ENCODE assay signal across 16 cellular contexts in genomic region chr1:225855503-225856285, GRCh38. TPM values are rescaled to one million over a fixed set of nuclear protein-coding genes. Genes with fewer than 3 reads are reported as not detected.
DNase-seq lines count a peak whose midpoint lies in the region; ATAC-seq and TF ChIP-seq lines count a peak whose summit lies in the region.
"Had no signal": no experiment of that assay in that cellular context is flagged by ENCODE, and none has a peak within 500 bp of the region (broad histone marks: within the 10 kb centered on the region; RNA-seq: fewer than 3 reads in every experiment).

No MANE protein-coding gene starts in this region.

- 92 to 100% methylated on average over 5 to 9 of the region's 9 CpGs for WGBS in endodermal cell (ENCODE audit: insufficient coverage in 1 of 2, insufficient read length in 1 of 2), 2 experiments

- no peak overlapping the region for H3K4me3 Mint-ChIP-seq in activated naive CD4-positive, alpha-beta T cell treated with anti-CD3 and anti-CD28 coated beads, Interleukin-2, amount 10 ng/mL, durations not matched to agents 7 days and 5 days
- H3K4me3 Mint-ChIP-seq in T-cell, result no peak overlapping the region
- no peak overlapping the region for H3K4me3 Mint-ChIP-seq in endodermal cell
- H3K4me3 Mint-ChIP-seq: mesothelial cell of epicardium had no signal

- no peaks in the 10 kb centered on the region for H3K27me3 ChIP-seq in endodermal cell (ENCODE audit: control insufficient read depth, insufficient read depth, low read length, poor library complexity, severe bottlenecking)
- H3K27me3 ChIP-seq: foreskin keratinocyte had no signal

- H3K27ac ChIP-seq in endodermal cell (ENCODE audit: low read depth, low read length), result no peak overlapping the region
- peak overlapping the region; percentile 90 for H3K27ac ChIP-seq in temporal lobe (ENCODE audit: low read depth, low read length)
- H3K27ac ChIP-seq: foreskin keratinocyte had no signal

- H3K36me3 ChIP-seq in endodermal cell (ENCODE audit: control insufficient read depth, insufficient read depth, low read length), result peaks cover 97% of the 10 kb centered on the region

- no peaks in the 10 kb centered on the region for H3K9me3 Mint-ChIP-seq in activated naive CD4-positive, alpha-beta T cell treated with anti-CD3 and anti-CD28 coated beads, Interleukin-2, amount 10 ng/mL, durations not matched to agents 7 days and 5 days
- no peaks in the 10 kb centered on the region for H3K9me3 Mint-ChIP-seq in T-cell
- H3K9me3 Mint-ChIP-seq in endodermal cell, result peaks cover 23% of the 10 kb centered on the region
- H3K9me3 Mint-ChIP-seq: mesothelial cell of epicardium had no signal

- no peak overlapping the region for H3K4me3 ChIP-seq in endodermal cell (ENCODE audit: low read length)

- CTCF ChIA-PET in activated naive CD4-positive, alpha-beta T cell treated with anti-CD3 and anti-CD28 coated beads, Interleukin-2, amount 10 ng/mL, durations not matched to agents 7 days and 5 days (lab: Charles Lee), result interaction anchor here (0.8 kb wide), 1 partner anchor 25 kb away, joined by 5 read pairs; no protein-coding TSS in a partner anchor
- CTCF ChIA-PET in T-cell (lab: Charles Lee), result interaction anchor here (0.6 to 0.8 kb wide), 3 partner anchors 25 to 195 kb away, joined by 3 to 4 read pairs (median 4); no protein-coding TSS in a partner anchor

- no peaks in the 10 kb centered on the region for H3K4me1 ChIP-seq in endodermal cell (ENCODE audit: control insufficient read depth, insufficient read depth, low read length)
- H3K4me1 ChIP-seq: foreskin keratinocyte had no signal

- peaks cover 31% of the 10 kb centered on the region for H3K4me1 Mint-ChIP-seq in activated naive CD4-positive, alpha-beta T cell treated with anti-CD3 and anti-CD28 coated beads, Interleukin-2, amount 10 ng/mL, durations not matched to agents 7 days and 5 days
- H3K4me1 Mint-ChIP-seq in T-cell (peaks cover 48 to 55% (median 48%) of the 10 kb centered on the region in 3 donors), endodermal cell (no peaks in the 10 kb centered on the region)
- H3K4me1 Mint-ChIP-seq: mesothelial cell of epicardium had no signal

- H3K9ac ChIP-seq in endodermal cell (ENCODE audit: extremely low read depth, low read length, poor library complexity, severe bottlenecking), result peak overlapping the region; percentile 34

- POLR2A ChIA-PET in T-cell (lab: Charles Lee), result interaction anchor here (0.5 to 0.7 kb wide), 4 partner anchors 42 to 217 kb away, joined by 3 to 10 read pairs (median 6); no protein-coding TSS in a partner anchor

- H3K9me3 ChIP-seq in endodermal cell (ENCODE audit: control insufficient read depth, low read length), result peaks cover 31% of the 10 kb centered on the region

- peak; percentile 43 for TF ChIP-seq CTCF in endodermal cell (conservative IDR thresholded peaks at IDR 0.05)

- peak overlapping the region; percentile 49 for H3K27ac Mint-ChIP-seq in activated naive CD4-positive, alpha-beta T cell treated with anti-CD3 and anti-CD28 coated beads, Interleukin-2, amount 10 ng/mL, durations not matched to agents 7 days and 5 days
- H3K27ac Mint-ChIP-seq in T-cell (peak overlapping the region; percentile 72 to 81), endodermal cell (no peak overlapping the region)
- H3K27ac Mint-ChIP-seq: mesothelial cell of epicardium had no signal

- H3K27me3 Mint-ChIP-seq in activated naive CD4-positive, alpha-beta T cell treated with anti-CD3 and anti-CD28 coated beads, Interleukin-2, amount 10 ng/mL, durations not matched to agents 7 days and 5 days, result no peaks in the 10 kb centered on the region
- H3K27me3 Mint-ChIP-seq in T-cell (no peaks in the 10 kb centered on the region), endodermal cell (ENCODE audit: insufficient read depth) (no peaks in the 10 kb centered on the region)

- H3K36me3 Mint-ChIP-seq in activated naive CD4-positive, alpha-beta T cell treated with anti-CD3 and anti-CD28 coated beads, Interleukin-2, amount 10 ng/mL, durations not matched to agents 7 days and 5 days, result peaks cover 83% of the 10 kb centered on the region
- peaks cover 60% of the 10 kb centered on the region for H3K36me3 Mint-ChIP-seq in T-cell
- peaks cover 91% of the 10 kb centered on the region for H3K36me3 Mint-ChIP-seq in endodermal cell (ENCODE audit: low read depth)

- peak in 1 of 4 experiments; percentile 34 for ATAC-seq in T-cell (replicated peaks in 1 of 4)
- ATAC-seq in GM19035 (IDR thresholded peaks at IDR 0.05; ENCODE audit: unreplicated experiment), result no peak
- ATAC-seq: foreskin keratinocyte had no signal

- no peak for DNase-seq in activated naive CD4-positive, alpha-beta T cell treated with anti-CD3 and anti-CD28 coated beads, Interleukin-2, amount 10 ng/mL, durations not matched to agents 7 days and 5 days
- no peak for DNase-seq in activated naive CD4-positive, alpha-beta T cell (lab: John Stamatoyannopoulos, UW)
- DNase-seq in T-cell (no peak), endodermal cell (no peak), SHP77 (lab: John Stamatoyannopoulos, UW) (no peak), foreskin melanocyte (no peak)
- DNase-seq: activated T-cell treated with anti-CD3 and anti-CD28 coated beads, Interleukin-2, amount 50 U/mL, for 1 hour; foreskin keratinocyte; NCI-H226; OCI-M1; small intestine; SW 1271 had no signal

RNA-seq across cellular contexts. Expression of gene TMEM63A, which starts 26.5 kb away (rescaled TPM):
- total RNA-seq in T-cell (100 to 1,000 TPM; 332 to 473 (median 390) TPM), endodermal cell (100 to 1,000 TPM; 194 to 232 TPM), temporal lobe (3.0 TPM)
- polyA plus RNA-seq in endodermal cell (2013, experiment 1 of 2), result 34.7 TPM
- polyA plus RNA-seq in endodermal cell (2013, experiment 2 of 2), result 38.8 TPM

RNA-seq across cellular contexts. Expression of gene LEFTY1, which starts 33.3 kb away (rescaled TPM):
- under 1 TPM; 0.23 to 0.63 (median 0.35) TPM for total RNA-seq in T-cell
- total RNA-seq in endodermal cell, result 100 to 1,000 TPM in 1 of 2 donors, 10 to 100 TPM in 1; 76.0 to 660 TPM
- 184 TPM for polyA plus RNA-seq in endodermal cell (2013, experiment 1 of 2)
- polyA plus RNA-seq in endodermal cell (2013, experiment 2 of 2), result 274 TPM
- total RNA-seq in temporal lobe, result 0.74 TPM
- total RNA-seq: foreskin keratinocyte, HT1080 had no signal
- polyA plus RNA-seq: foreskin keratinocyte had no signal

RNA-seq across cellular contexts. Expression of gene EPHX1, which starts 45.8 kb away (rescaled TPM):
- 1 to 10 TPM in 4 of 5 donors, under 1 TPM in 1; 0.98 to 5.2 (median 3.7) TPM for total RNA-seq in T-cell
- total RNA-seq in endodermal cell, result 10 to 100 TPM; 49.2 to 84.1 TPM
- polyA plus RNA-seq in endodermal cell (2013, experiment 1 of 2), result 28.4 TPM
- polyA plus RNA-seq in endodermal cell (2013, experiment 2 of 2), result 31.2 TPM
- total RNA-seq in temporal lobe, result 11.1 TPM

Comparison
In these comparisons a context has a peak if more than half of its experiments do, and no peak if none do; other contexts are left out.
1. RNA of gene TMEM63A, which starts 26.5 kb away (total RNA-seq): 332 to 473 TPM in T-cell and 194 to 232 TPM in endodermal cell; 3.0 TPM in temporal lobe (single experiment); every median in the first group is over 10 times any median in the second.
2. RNA of gene LEFTY1, which starts 33.3 kb away (total RNA-seq): 76.0 to 660 TPM in endodermal cell; 0.74 TPM in temporal lobe (single experiment) and 0.23 to 0.63 TPM in T-cell; every median in the first group is over 10 times any median in the second.